8 cellular contexts compared by ENCODE assay signal in genomic region chr1:23619299-23620188, GRCh38.
A peak's percentile ranks its signal among the peaks of the same experiment; 100 is the strongest.
DNase-seq lines count a peak whose midpoint lies in the region; TF ChIP-seq lines count a peak whose summit lies in the region.

No MANE protein-coding gene starts in this region.

- H3K4me1 ChIP-seq in HUES6 (ENCODE audit: control insufficient read depth, insufficient read depth, low read length) (peaks cover 6% of the 10 kb centered on the region; the same call in 1 of the 2 replicates), SK-N-SH (ENCODE audit: control insufficient read depth in 1 of 2, insufficient read depth in 2 of 2, low read depth in 1 of 2, low read length in 1 of 2) (peaks cover 0 to 8% of the 10 kb centered on the region in 2 experiments; a peak in 1 of 4 replicates), adipocyte (ENCODE audit: control insufficient read depth, insufficient read depth, low read length) (no peaks in the 10 kb centered on the region)

- no peak for TF ChIP-seq EP300 in SK-N-SH (IDR thresholded peaks at IDR 0.05; ENCODE audit: borderline replicate concordance in 1 of 2, low read depth in 1 of 2, low read length in 1 of 2)

- no peaks in the 10 kb centered on the region for H3K79me2 ChIP-seq in SK-N-SH (ENCODE audit: insufficient read depth)

- peaks cover 29% of the 10 kb centered on the region for H3K27me3 ChIP-seq in HUES6 (ENCODE audit: control insufficient read depth, insufficient read depth, low read length)
- peaks cover 4% of the 10 kb centered on the region; the same call in 1 of the 2 replicates for H3K27me3 ChIP-seq in SK-N-SH (ENCODE audit: insufficient read depth)
- peaks cover 38% of the 10 kb centered on the region for H3K27me3 ChIP-seq in adipocyte (replicated peaks; ENCODE audit: control insufficient read depth, insufficient read depth, low read length)

- no peak overlapping the region for H2AFZ ChIP-seq in SK-N-SH (ENCODE audit: low read depth)

- H4K20me1 ChIP-seq in SK-N-SH (ENCODE audit: insufficient read depth) = no peaks in the 10 kb centered on the region

- H3K9me2 ChIP-seq in SK-N-SH = no peaks in the 10 kb centered on the region

- H3K4me3 ChIP-seq in HUES6 (ENCODE audit: low read depth, low read length) (peak overlapping the region; percentile 44), SK-N-SH (ENCODE audit: low read depth in 2 of 2, low read length in 1 of 2) (peak overlapping the region in 1 of 2 experiments; percentile 35; a peak in 2 of 4 replicates), adipocyte (ENCODE audit: low read length) (no peak overlapping the region)

- H3K9me3 ChIP-seq in HUES6 (ENCODE audit: control insufficient read depth, insufficient read depth, low read depth, low read length) = no peaks in the 10 kb centered on the region
- H3K9me3 ChIP-seq in SK-N-SH = no peaks in the 10 kb centered on the region
- no peaks in the 10 kb centered on the region for H3K9me3 ChIP-seq in adipocyte (ENCODE audit: control insufficient read depth, low read length)

- H3K9ac ChIP-seq in HUES6 (ENCODE audit: low read length) = no peak overlapping the region
- no peak overlapping the region for H3K9ac ChIP-seq in SK-N-SH
- no peak overlapping the region for H3K9ac ChIP-seq in adipocyte (ENCODE audit: low read length)

- H3F3A ChIP-seq in SK-N-SH (replicated peaks; ENCODE audit: insufficient read depth) = peaks cover 3% of the 10 kb centered on the region

- no peak for TF ChIP-seq CTCF in SK-N-SH (IDR thresholded peaks at IDR 0.05)

- TF ChIP-seq RAD21 in SK-N-SH (IDR thresholded peaks at IDR 0.05; ENCODE audit: low read length) = no peak

- no peak overlapping the region for H3K27ac ChIP-seq in HUES6 (ENCODE audit: low read depth, low read length)
- no peak overlapping the region for H3K27ac ChIP-seq in SK-N-SH (ENCODE audit: low read depth in 2 of 2, low read length in 1 of 2)

- H3K36me3 ChIP-seq in HUES6 (ENCODE audit: control insufficient read depth, insufficient read depth, low read length) (no peaks in the 10 kb centered on the region), SK-N-SH (replicated peaks in 1 of 2; ENCODE audit: control insufficient read depth in 1 of 2, insufficient read depth in 2 of 2, low read length in 1 of 2) (no peaks in the 10 kb centered on the region), adipocyte (ENCODE audit: control insufficient read depth, insufficient read depth, low read length, severe bottlenecking) (no peaks in the 10 kb centered on the region)

- peak overlapping the region; percentile 45 for H3K4me2 ChIP-seq in SK-N-SH

- POLR2A ChIA-PET in SK-N-SH (lab: Yijun Ruan, JAX) = interaction anchor here (0.9 to 1.5 kb wide), 5 partner anchors 15 to 64 kb away, joined by 3 to 4 read pairs (median 3); partner anchors contain the start of gene ID3

- CTCF ChIA-PET in SK-N-SH (lab: Yijun Ruan, JAX) = interaction anchor here (0.8 to 9.0 kb wide), 8 partner anchors 13 to 85 kb away, joined by 3 to 78 read pairs (median 4); no protein-coding TSS in a partner anchor

- DNase-seq in NCI-H1436 (lab: John Stamatoyannopoulos, UW) (peak; percentile 68), NCI-H1436 treated with DMSO at 0.1 percent for 48 hours (lab: John Stamatoyannopoulos, UW) (no peak), SK-N-SH (peak; percentile 78), adipocyte (ENCODE audit: low read depth) (peak; percentile 26), left kidney (ENCODE audit: low read depth, low spot score) (peak; percentile 88), AML-193 (lab: John Stamatoyannopoulos, UW) (no peak)
- peak; percentile 81 for DNase-seq in stimulated activated CD8-positive, alpha-beta memory T cell treated with anti-CD3 and anti-CD28 coated beads, Interleukin-12 subunit alpha, Interleukin-12 subunit beta, amount 100 ng/mL, for 4 hours (ENCODE audit: low read depth)

- 40% methylated on average over 29 of the region's 58 CpGs for WGBS in SK-N-SH (ENCODE audit: low lambda C conversion rate)

TF ChIP-seq in SK-N-SH, 30 proteins besides CTCF, POLR2A, EP300 and RAD21:
- no peak for TF ChIP-seq ZBTB33 (IDR thresholded peaks at IDR 0.05; ENCODE audit: borderline replicate concordance, low read depth)
- no peak for TF ChIP-seq USF2 (IDR thresholded peaks at IDR 0.05; ENCODE audit: borderline replicate concordance, low read depth, low read length)
- TF ChIP-seq RCOR1 (IDR thresholded peaks at IDR 0.05; ENCODE audit: low read length) = no peak
- no peak for TF ChIP-seq NFIC (IDR thresholded peaks at IDR 0.05; ENCODE audit: borderline replicate concordance)
- no peak for TF ChIP-seq TCF12 (IDR thresholded peaks at IDR 0.05)
- no peak for TF ChIP-seq POLR2AphosphoS5 (IDR thresholded peaks at IDR 0.05; ENCODE audit: low read depth, low read length)
- TF ChIP-seq SIN3A (IDR thresholded peaks at IDR 0.05; ENCODE audit: borderline replicate concordance, low read depth, low read length) = no peak
- no peak for TF ChIP-seq FOXM1 (IDR thresholded peaks at IDR 0.05; ENCODE audit: low read depth)
- TF ChIP-seq GATA2 (CRISPR knock-in tag; IDR thresholded peaks at IDR 0.05) = no peak
- no peak for TF ChIP-seq CHD2 (IDR thresholded peaks at IDR 0.05; ENCODE audit: low read length, partially characterized antibody)
- no peak for TF ChIP-seq SMC3 (IDR thresholded peaks at IDR 0.05; ENCODE audit: low read depth, low read length)
- TF ChIP-seq MAX (IDR thresholded peaks at IDR 0.05; ENCODE audit: low read depth) = no peak
- TF ChIP-seq FOXJ3 (CRISPR knock-in tag; IDR thresholded peaks at IDR 0.05) = no peak

Comparison
In these comparisons a context has a peak if more than half of its experiments do, and no peak if none do; other contexts are left out.
1. DNase-seq: peak in NCI-H1436 (single experiment), SK-N-SH (single experiment), adipocyte (single experiment), left kidney (single experiment) and stimulated activated CD8-positive, alpha-beta memory T cell treated with anti-CD3 and anti-CD28 coated beads, Interleukin-12 subunit alpha, Interleukin-12 subunit beta, amount 100 ng/mL, for 4 hours (single experiment); none in NCI-H1436 treated with DMSO at 0.1 percent for 48 hours (single experiment) and AML-193 (0 of 2).